1 cellular context compared by ENCODE assay signal in genomic region chr1:174017231-174017970, GRCh38.
TF ChIP-seq lines count a peak whose summit lies in the region.

No MANE protein-coding gene starts in this region.

TF ChIP-seq in A549, 52 proteins besides CTCF, POLR2A, EP300 and RAD21 (continued from another document):
- TF ChIP-seq ATOH8 (CRISPR knock-in tag; IDR thresholded peaks at IDR 0.05; ENCODE audit: low read depth) (no peak), RNF2 (IDR thresholded peaks at IDR 0.05; ENCODE audit: borderline replicate concordance, low read depth) (no peak), FOSB (CRISPR knock-in tag; IDR thresholded peaks at IDR 0.05) (no peak), EHMT2 (IDR thresholded peaks at IDR 0.05; ENCODE audit: low read depth) (no peak), ZFP36 (IDR thresholded peaks at IDR 0.05; ENCODE audit: borderline replicate concordance, partially characterized antibody) (no peak), BHLHE40 (IDR thresholded peaks at IDR 0.05; ENCODE audit: low read depth, low read length) (no peak), MAX (IDR thresholded peaks at IDR 0.05) (no peak), USF2 (IDR thresholded peaks at IDR 0.05) (no peak), RCOR1 (IDR thresholded peaks at IDR 0.05; ENCODE audit: low read depth, low read length) (no peak), POLR2AphosphoS2 (conservative IDR thresholded peaks at IDR 0.05; ENCODE audit: low read length) (no peak), HOXA7 (CRISPR knock-in tag; IDR thresholded peaks at IDR 0.05) (no peak), HDAC2 (IDR thresholded peaks at IDR 0.05) (no peak), E2F6 (IDR thresholded peaks at IDR 0.05; ENCODE audit: borderline replicate concordance, low read depth) (no peak)
TF ChIP-seq in A549: peak in this region for 0.
